Comparison of ENCODE assay signal across 1 cellular context in genomic region chr3:134338516-134339261, GRCh38.
TF ChIP-seq lines count a peak whose summit lies in the region.

No MANE protein-coding gene starts in this region.

TF ChIP-seq in H1, 55 proteins besides CTCF, POLR2A, EP300 and RAD21:
- TF ChIP-seq TAF1 (IDR thresholded peaks at IDR 0.05; ENCODE audit: low read depth, low read length) (no peak), TEAD4 (IDR thresholded peaks at IDR 0.05; ENCODE audit: low read depth, low read length) (no peak), KDM4A (IDR thresholded peaks at IDR 0.05; ENCODE audit: low read depth, low read length, severe bottlenecking) (no peak), RFX5 (IDR thresholded peaks at IDR 0.05; ENCODE audit: borderline replicate concordance, low read depth, low read length) (no peak), HDAC2 (IDR thresholded peaks at IDR 0.05; ENCODE audit: borderline replicate concordance in 1 of 2, low read depth in 2 of 2, low read length in 2 of 2) (no peak)
